ENCODE assay signal across 8 cellular contexts in the genomic region with DNA sequence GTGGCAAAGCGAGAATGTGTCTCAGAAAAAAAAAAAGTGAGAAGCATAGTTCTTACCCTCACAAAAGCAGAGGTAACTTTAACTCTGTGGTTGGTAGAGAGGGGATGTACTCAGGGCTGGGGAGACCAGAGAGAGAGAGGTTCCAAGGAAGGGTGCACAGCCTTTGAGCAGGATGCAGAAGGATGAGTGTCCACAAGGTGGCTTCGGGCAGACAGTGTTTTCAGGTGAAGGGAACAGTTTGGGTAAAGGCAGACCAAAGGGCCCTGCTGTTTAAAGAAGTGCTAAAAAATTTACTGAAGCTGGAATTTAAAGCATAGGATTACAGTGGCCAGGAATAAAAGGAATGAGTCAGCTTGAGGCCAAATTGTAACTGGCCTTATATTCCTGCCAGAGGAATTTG.
DNase-seq lines count a peak whose midpoint lies in the region; ATAC-seq and TF ChIP-seq lines count a peak whose summit lies in the region.
"Not testable (repeated sequence)": the region's sequence is repeated elsewhere in the genome, so short reads cannot be mapped to it uniquely, and the experiment has no call there.

No MANE protein-coding gene starts in this region.

- not testable (repeated sequence) for H3K4me1 Mint-ChIP-seq in H9; MCF 10A (ENCODE audit: insufficient read depth, unreplicated experiment); glutamatergic neuron (ENCODE audit: low read depth, unreplicated experiment)

- H2AK5ac ChIP-seq in H9 (ENCODE audit: insufficient read length, low read length) = not testable (repeated sequence)

- not testable (repeated sequence) for H3K36me3 ChIP-seq in DND-41 (ENCODE audit: insufficient read depth, low read length); Panc1 (ENCODE audit: control insufficient read depth, insufficient read depth, low read length); thoracic aorta

- BruUV-seq in Panc1 (replicated peaks; lab: Mats Ljungman, UMichigan); MCF 10A (replicated peaks; lab: Mats Ljungman, UMichigan): not testable (repeated sequence)

- H4K20me1 ChIP-seq in DND-41 (ENCODE audit: insufficient read depth, low read length); H9 (ENCODE audit: control insufficient read depth, insufficient read depth, insufficient read length): not testable (repeated sequence)

- POLR2A ChIA-PET in Panc1 (lab: Charles Lee); MCF 10A (lab: Yijun Ruan, JAX): not testable (repeated sequence)

- H2BK20ac ChIP-seq in H9 (ENCODE audit: low read depth, low read length, poor library complexity, severe bottlenecking) = not testable (repeated sequence)

- not testable (repeated sequence) for H3T11ph ChIP-seq in H9 (ENCODE audit: low read length)

- H2BK5ac ChIP-seq in H9 (ENCODE audit: insufficient read length, low read length) = not testable (repeated sequence)

- H2AFZ ChIP-seq in DND-41 (ENCODE audit: low read depth, low read length); H9 (ENCODE audit: low read length): not testable (repeated sequence)

- WGBS in H9 (ENCODE audit: extremely low coverage, insufficient read length, low lambda C conversion rate) = no CpG with 5 or more reads among the region's 2 CpGs

- CTCF ChIA-PET in Panc1 (lab: Charles Lee) = not testable (repeated sequence)
- CTCF ChIA-PET in MCF 10A (lab: Yijun Ruan, JAX) = interaction anchor here (0.7 kb wide), 1 partner anchor 40 kb away, joined by 3 read pairs; no protein-coding TSS in a partner anchor

- H3K23ac ChIP-seq in H9 (ENCODE audit: insufficient read length, low read depth, low read length) = not testable (repeated sequence)

- not testable (repeated sequence) for H3K18ac ChIP-seq in H9 (ENCODE audit: insufficient read length, low read depth, low read length)

- H3K23me2 ChIP-seq in H9 (ENCODE audit: insufficient read length, low read depth, low read length, poor library complexity, severe bottlenecking) = not testable (repeated sequence)

- not testable (repeated sequence) for H3K4me3 Mint-ChIP-seq in H9; MCF 10A (ENCODE audit: unreplicated experiment); glutamatergic neuron (ENCODE audit: unreplicated experiment)

- H3K4me3 ChIP-seq in DND-41 (ENCODE audit: low read depth in 1 of 2, low read length in 2 of 2); Panc1 (ENCODE audit: low read depth in 2 of 2, low read length in 2 of 2); thoracic aorta: not testable (repeated sequence)

- peak; percentile 78 for ATAC-seq in DND-41 (ENCODE audit: insufficient read depth, low read depth)
- ATAC-seq in Panc1 = not testable (repeated sequence)
- peak; percentile 19 for ATAC-seq in thoracic aorta (ENCODE audit: insufficient number of reproducible peaks, low FRiP score, low read depth)

- not testable (repeated sequence) for H3K4me2 ChIP-seq in DND-41 (ENCODE audit: insufficient read depth, low read length); H9 (ENCODE audit: insufficient read depth, insufficient read length, low read length)

- not testable (repeated sequence) for H3K56ac ChIP-seq in H9 (ENCODE audit: insufficient read length, low read depth, low read length)

- H3K9me3 ChIP-seq in DND-41 (ENCODE audit: insufficient read depth, low read length, severe bottlenecking); Panc1 (ENCODE audit: control insufficient read depth, insufficient read depth, low read depth, low read length); thoracic aorta: not testable (repeated sequence)
- peaks cover 19% of the 10 kb centered on the region for H3K9me3 ChIP-seq in H9 (ENCODE audit: control insufficient read depth, low read depth, low read length)

- H3K79me2 ChIP-seq in DND-41 (ENCODE audit: insufficient read depth, low read length); H9 (ENCODE audit: insufficient read depth, low read length): not testable (repeated sequence)

- not testable (repeated sequence) for H4K8ac ChIP-seq in H9 (replicated peaks; ENCODE audit: insufficient read length, low read depth, low read length)

- not testable (repeated sequence) for H2BK12ac ChIP-seq in H9 (ENCODE audit: insufficient read length, low read depth, low read length)

- H3K9ac ChIP-seq in DND-41 (ENCODE audit: low read depth, low read length); H9 (ENCODE audit: extremely low read depth, insufficient read length, low read length): not testable (repeated sequence)

- not testable (repeated sequence) for H3K27ac Mint-ChIP-seq in H9; MCF 10A (ENCODE audit: low read depth, unreplicated experiment); glutamatergic neuron (ENCODE audit: unreplicated experiment)

- not testable (repeated sequence) for H4K91ac ChIP-seq in H9 (ENCODE audit: insufficient read length, low read depth, low read length)

- H3K36me3 Mint-ChIP-seq in H9 (ENCODE audit: insufficient read depth in 1 of 3, low read depth in 3 of 3) = peaks cover 7 to 18% (median 10%) of the 10 kb centered on the region in 3 experiments; a peak in 6 of 7 replicates
- H3K36me3 Mint-ChIP-seq in MCF 10A (ENCODE audit: insufficient read depth, unreplicated experiment); glutamatergic neuron (ENCODE audit: unreplicated experiment): not testable (repeated sequence)

- H3K14ac ChIP-seq in H9 (ENCODE audit: insufficient read depth, low read length) = not testable (repeated sequence)

- TF ChIP-seq CTCF in DND-41 (IDR thresholded peaks at IDR 0.05; ENCODE audit: borderline replicate concordance, extremely low read depth, low read length, poor library complexity, severe bottlenecking) (peak; percentile 19), H9 (conservative IDR thresholded peaks at IDR 0.05) (peak; percentile 33; the same call in 2 of the 3 replicates), Panc1 (IDR thresholded peaks at IDR 0.05) (peak; percentile 15; the same call in 1 of the 2 replicates), MCF 10A (IDR thresholded peaks at IDR 0.05; ENCODE audit: unreplicated experiment) (peak; percentile 18), glutamatergic neuron (IDR thresholded peaks at IDR 0.05; ENCODE audit: partially characterized antibody, unreplicated experiment) (peak; percentile 11)
- not testable (repeated sequence) for TF ChIP-seq CTCF in thoracic aorta (IDR thresholded peaks at IDR 0.05)

- H3K27ac ChIP-seq in DND-41 (ENCODE audit: low read length); H9 (ENCODE audit: insufficient read length, low read depth, low read length); Panc1 (ENCODE audit: low read length); thoracic aorta: not testable (repeated sequence)

- H2BK120ac ChIP-seq in H9 (ENCODE audit: low read depth, low read length, poor library complexity, severe bottlenecking) = not testable (repeated sequence)

- in situ Hi-C loops in Panc1 (cut with HindIII; ENCODE audit: low pct_unique_long_range_greater_than_20kb, low sequenced_read_pairs) = not testable (repeated sequence)

- H2BK15ac ChIP-seq in H9 (ENCODE audit: low read depth, low read length) = not testable (repeated sequence)

- intact Hi-C loops in Panc1 (cut with micrococcal nuclease; ENCODE audit: unreplicated experiment); MCF 10A (cut with micrococcal nuclease): not testable (repeated sequence)

- DNase-seq in DND-41 (peak; percentile 33), H9 (peak; percentile 36), HT1080 (ENCODE audit: low read depth) (peak; percentile 15), NAMALWA (ENCODE audit: low spot score) (peak; percentile 6), MCF 10A (ENCODE audit: unreplicated experiment) (peak; percentile 18)
- not testable (repeated sequence) for DNase-seq in Panc1 (ENCODE audit: low read depth, low spot score); glutamatergic neuron; thoracic aorta (ENCODE audit: low spot score)

- not testable (repeated sequence) for H3K27me3 Mint-ChIP-seq in H9 (ENCODE audit: low read depth); MCF 10A (ENCODE audit: insufficient read depth, unreplicated experiment); glutamatergic neuron (ENCODE audit: unreplicated experiment)

- H3K27me3 ChIP-seq in DND-41 (ENCODE audit: insufficient read depth, low read length, poor library complexity); H9 (ENCODE audit: insufficient read depth, low read length); Panc1 (ENCODE audit: control insufficient read depth, insufficient read depth, low read length); thoracic aorta (replicated peaks; ENCODE audit: insufficient read depth): not testable (repeated sequence)

- H3K9me3 Mint-ChIP-seq in H9 (peaks cover 80 to 82% of the 10 kb centered on the region in 2 experiments), MCF 10A (ENCODE audit: unreplicated experiment) (peaks cover 19% of the 10 kb centered on the region)
- H3K9me3 Mint-ChIP-seq in glutamatergic neuron (ENCODE audit: unreplicated experiment) = not testable (repeated sequence)

- H4K5ac ChIP-seq in H9 (ENCODE audit: insufficient read length, low read depth, low read length) = not testable (repeated sequence)

- not testable (repeated sequence) for H3K79me1 ChIP-seq in H9 (ENCODE audit: insufficient read depth, low read depth, low read length, poor library complexity, severe bottlenecking)

- H3K4me1 ChIP-seq in DND-41 (ENCODE audit: insufficient read depth, low read length); H9 (ENCODE audit: insufficient read depth, low read length); Panc1 (ENCODE audit: control insufficient read depth, insufficient read depth, low read length); thoracic aorta (ENCODE audit: control insufficient read depth in 1 of 2, low read depth in 2 of 2): not testable (repeated sequence)

- not testable (repeated sequence) for H3K4ac ChIP-seq in H9 (ENCODE audit: low read depth, low read length)
